Comparison of ENCODE assay signal across 8 cellular contexts in the genomic region with DNA sequence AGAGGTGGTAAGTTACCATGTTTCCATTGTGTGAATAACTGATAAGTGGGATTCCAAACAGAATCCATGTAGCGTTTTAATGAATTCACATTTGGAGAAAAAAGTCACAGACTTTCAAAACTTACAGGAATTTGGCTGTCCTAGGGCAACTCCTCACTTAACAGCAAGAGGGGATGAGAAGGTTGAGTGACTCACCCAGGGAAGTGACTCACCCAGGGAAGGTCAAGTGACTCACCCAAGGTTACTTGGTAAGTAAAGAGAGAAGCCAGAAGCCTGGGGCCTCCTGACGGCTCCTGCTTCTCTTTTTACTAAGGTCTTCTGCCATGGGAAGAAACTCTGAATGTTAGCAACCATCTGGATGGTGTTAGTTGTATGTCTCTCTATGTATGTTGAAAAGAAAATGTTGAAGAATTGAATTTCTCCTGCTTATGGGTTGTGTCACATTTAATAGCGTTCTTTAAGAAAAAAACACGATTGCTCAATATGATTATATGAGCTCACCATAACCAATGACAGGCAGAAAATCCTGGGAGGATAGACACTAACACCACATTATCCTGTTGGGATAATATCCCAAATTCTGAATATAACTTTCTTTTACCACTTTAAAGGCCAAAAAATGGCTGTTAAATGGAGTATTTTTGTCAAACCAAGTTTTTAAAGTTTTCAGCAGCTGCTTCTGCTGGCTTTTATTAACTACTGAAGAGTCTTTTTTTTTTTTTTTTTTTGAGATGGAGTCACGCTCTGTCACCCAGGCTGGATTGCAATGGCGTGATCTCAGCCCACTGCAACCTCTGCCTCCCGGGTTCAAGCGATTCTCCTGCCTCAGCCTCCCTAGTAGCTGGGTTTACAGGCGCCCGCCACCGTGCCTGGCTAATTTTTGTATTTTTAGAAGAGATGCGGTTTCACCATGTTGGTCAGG.
DNase-seq lines count a peak whose midpoint lies in the region.

No MANE protein-coding gene starts in this region.

- H3K27me3 Mint-ChIP-seq in dendritic cell treated with granulocyte-macrophage colony-stimulating factor and Interleukin-4, amounts not matched to agents 40 ng/mL and 50 ng/mL, for 4 days = no peaks in the 10 kb centered on the region

- H3K27ac ChIP-seq in HUES64 (ENCODE audit: low read depth, low read length) (peak overlapping the region; percentile 72), mesodermal cell (ENCODE audit: low read depth, low read length, severe bottlenecking) (peak overlapping the region; percentile 86)

- H3K9me3 ChIP-seq in HUES64 (ENCODE audit: insufficient read depth, low read depth, low read length) = no peaks in the 10 kb centered on the region
- H3K9me3 ChIP-seq in mesodermal cell (ENCODE audit: control insufficient read depth, low read length) = no peaks in the 10 kb centered on the region

- H3K9ac ChIP-seq in HUES64 (ENCODE audit: low read depth, low read length) = peak overlapping the region; percentile 32; the same call in 1 of the 2 replicates

- H3K4me1 ChIP-seq in HUES64 (ENCODE audit: insufficient read depth, low read length) (peaks cover 33% of the 10 kb centered on the region), mesodermal cell (ENCODE audit: control insufficient read depth, insufficient read depth, low read length, poor library complexity, severe bottlenecking) (peaks cover 25% of the 10 kb centered on the region)

- no peaks in the 10 kb centered on the region for H3K27me3 ChIP-seq in HUES64 (ENCODE audit: insufficient read depth, low read length)

- peak overlapping the region; percentile 28 for H3K27ac Mint-ChIP-seq in dendritic cell treated with granulocyte-macrophage colony-stimulating factor and Interleukin-4, amounts not matched to agents 40 ng/mL and 50 ng/mL, for 4 days

- DNase-seq in activated CD4-positive, alpha-beta T cell treated with anti-CD3 and anti-CD28 coated beads for 1 hour = peak; percentile 40
- DNase-seq in activated CD4-positive, alpha-beta T cell treated with anti-CD3 and anti-CD28 coated beads, Interleukin-2, amount 50 U/mL, for 1 hour = no peak
- DNase-seq in activated CD4-positive, CD25-positive, alpha-beta regulatory T cell treated with anti-CD3 and anti-CD28 coated beads, Interleukin-2, amount 50 U/mL, for 16 hours (ENCODE audit: low read depth, low spot score) = peak; percentile 12
- DNase-seq in stimulated activated CD8-positive, alpha-beta memory T cell treated with anti-CD3 and anti-CD28 coated beads, Interleukin-7, amount 100 ng/mL, for 1 hour (ENCODE audit: low read depth in 2 of 2) = peak; percentile 4 to 15
- no peak for DNase-seq in NCI-H1105 treated with DMSO at 0.1 percent for 48 hours (lab: John Stamatoyannopoulos, UW)

- peaks cover 5% of the 10 kb centered on the region for H3K4me1 Mint-ChIP-seq in dendritic cell treated with granulocyte-macrophage colony-stimulating factor and Interleukin-4, amounts not matched to agents 40 ng/mL and 50 ng/mL, for 4 days (ENCODE audit: low read depth)

- H3K4me3 ChIP-seq in HUES64 (ENCODE audit: low read length) (no peak overlapping the region), mesodermal cell (ENCODE audit: extremely low read depth, insufficient read depth, low read length, poor library complexity, severe bottlenecking) (no peak overlapping the region)

- H3K36me3 ChIP-seq in HUES64 (ENCODE audit: insufficient read depth, low read length) (no peaks in the 10 kb centered on the region), mesodermal cell (ENCODE audit: control insufficient read depth, insufficient read depth, low read length) (no peaks in the 10 kb centered on the region)

- WGBS in HUES64 = 89% methylated on average over 12 of the region's 12 CpGs
- WGBS in mesodermal cell (ENCODE audit: insufficient coverage in 2 of 2), 2 experiments = 82 to 89% methylated on average over 7 to 10 of the region's 12 CpGs

- no peaks in the 10 kb centered on the region for H3K9me3 Mint-ChIP-seq in dendritic cell treated with granulocyte-macrophage colony-stimulating factor and Interleukin-4, amounts not matched to agents 40 ng/mL and 50 ng/mL, for 4 days

- no peaks in the 10 kb centered on the region for H3K36me3 Mint-ChIP-seq in dendritic cell treated with granulocyte-macrophage colony-stimulating factor and Interleukin-4, amounts not matched to agents 40 ng/mL and 50 ng/mL, for 4 days (ENCODE audit: low read depth)

- intact Hi-C loops in dendritic cell treated with granulocyte-macrophage colony-stimulating factor and Interleukin-4, amounts not matched to agents 40 ng/mL and 50 ng/mL, for 4 days (cut with micrococcal nuclease) = no loop called here

- H3K4me3 Mint-ChIP-seq in dendritic cell treated with granulocyte-macrophage colony-stimulating factor and Interleukin-4, amounts not matched to agents 40 ng/mL and 50 ng/mL, for 4 days = no peak overlapping the region

Comparison
In these comparisons a context has a peak if more than half of its experiments do, and no peak if none do; other contexts are left out.
1. DNase-seq: peak in activated CD4-positive, alpha-beta T cell treated with anti-CD3 and anti-CD28 coated beads for 1 hour (single experiment), activated CD4-positive, CD25-positive, alpha-beta regulatory T cell treated with anti-CD3 and anti-CD28 coated beads, Interleukin-2, amount 50 U/mL, for 16 hours (single experiment) and stimulated activated CD8-positive, alpha-beta memory T cell treated with anti-CD3 and anti-CD28 coated beads, Interleukin-7, amount 100 ng/mL, for 1 hour (2 of 2); none in activated CD4-positive, alpha-beta T cell treated with anti-CD3 and anti-CD28 coated beads, Interleukin-2, amount 50 U/mL, for 1 hour (single experiment) and NCI-H1105 treated with DMSO at 0.1 percent for 48 hours (single experiment).